Comparison of ENCODE assay signal across 36 cellular contexts in genomic region chr15:55590788-55591187, GRCh38. TPM values are rescaled to one million over a fixed set of nuclear protein-coding genes. Genes with fewer than 3 reads are reported as not detected.
"Had no signal": no experiment of that assay in that cellular context is flagged by ENCODE, and none has a peak within 500 bp of the region (broad histone marks: within the 10 kb centered on the region; RNA-seq: fewer than 3 reads in every experiment).

No MANE protein-coding gene starts in this region.

- H3K4me3 ChIP-seq: adrenal gland, body of pancreas, esophagus squamous epithelium, gastroesophageal sphincter had no signal

- H3K27ac Mint-ChIP-seq: activated CD4-positive, alpha-beta memory T cell treated with anti-CD3 and anti-CD28 coated beads for 36 hours; activated CD4-positive, alpha-beta T cell treated with anti-CD3 and anti-CD28 coated beads for 36 hours; activated CD4-positive, alpha-beta T cell treated with anti-CD3 and anti-CD28 coated beads, Interleukin-2, amount 10 ng/mL, durations not matched to agents 24 days and 14 days; activated CD8-positive, alpha-beta memory T cell treated with anti-CD3 and anti-CD28 coated beads, Interleukin-2, amount 10 ng/mL, durations not matched to agents 7 days and 5 days; activated CD8-positive, alpha-beta T cell treated with anti-CD3 and anti-CD28 coated beads, Interleukin-2, amount 10 ng/mL, durations not matched to agents 7 days and 5 days; activated naive CD4-positive, alpha-beta T cell treated with anti-CD3 and anti-CD28 coated beads for 36 hours; activated naive CD4-positive, alpha-beta T cell treated with anti-CD3 and anti-CD28 coated beads, Interleukin-2, amount 50 U/mL, for 24 hours; activated naive CD8-positive, alpha-beta T cell treated with anti-CD3 and anti-CD28 coated beads for 36 hours; activated naive CD8-positive, alpha-beta T cell treated with anti-CD3 and anti-CD28 coated beads, Interleukin-2, amount 50 U/mL, for 24 hours; activated T-helper 1 cell treated with anti-CD3 and anti-CD28 coated beads, Interleukin-12 subunit alpha, Interleukin-12 subunit beta, Interleukin-2, Interleukin-4 antibody, amounts not matched to agents 30 ng/mL and 10 ng/mL and 1 ng/mL, durations not matched to agents 14 hours and 24 hours and 36 hours; activated T-helper 2 cell treated with anti-CD3 and anti-CD28 coated beads, Interferon-gamma antibody, Interleukin-2, Interleukin-4, amounts not matched to agents 10 μg/mL and 5 μg/mL and 100 μg/mL, durations not matched to agents 14 hours and 24 hours and 36 hours; T-helper 17 cell; T-helper 2 cell treated with Interferon-gamma antibody and Interleukin-4, amounts not matched to agents 5 μg/mL and 100 μg/mL, for 36 hours had no signal

- DNase-seq: activated CD4-positive, alpha-beta memory T cell treated with anti-CD3 and anti-CD28 coated beads for 36 hours; activated CD4-positive, alpha-beta T cell treated with anti-CD3 and anti-CD28 coated beads for 36 hours; activated CD4-positive, alpha-beta T cell treated with anti-CD3 and anti-CD28 coated beads, Interleukin-2, amount 10 ng/mL, durations not matched to agents 24 days and 14 days; activated CD4-positive, CD25-positive, alpha-beta regulatory T cell; activated CD4-positive, CD25-positive, alpha-beta regulatory T cell treated with anti-CD3 and anti-CD28 coated beads, Interleukin-2, amount 50 U/mL, for 72 hours; activated CD8-positive, alpha-beta memory T cell treated with anti-CD3 and anti-CD28 coated beads, Interleukin-2, amount 10 ng/mL, durations not matched to agents 7 days and 5 days; activated CD8-positive, alpha-beta memory T cell treated with anti-CD3 and anti-CD28 coated beads, Interleukin-2, amount 50 U/mL, for 4 hours; activated CD8-positive, alpha-beta T cell treated with anti-CD3 and anti-CD28 coated beads, Interleukin-2, amount 10 ng/mL, durations not matched to agents 7 days and 5 days; activated effector memory CD4-positive, alpha-beta T cell treated with anti-CD3 and anti-CD28 coated beads, Interleukin-2, amount 50 U/mL, for 16 hours; activated naive CD4-positive, alpha-beta T cell treated with anti-CD3 and anti-CD28 coated beads for 36 hours; activated naive CD8-positive, alpha-beta T cell treated with anti-CD3 and anti-CD28 coated beads for 36 hours; activated naive CD8-positive, alpha-beta T cell treated with anti-CD3 and anti-CD28 coated beads, Interleukin-2, amount 50 U/mL, for 24 hours; activated T-cell treated with anti-CD3 and anti-CD28 coated beads, Interleukin-2, amount 50 U/mL, for 1 hour; activated T-cell treated with anti-CD3 and anti-CD28 coated beads, Interleukin-2, amount 50 U/mL, for 48 hours; adrenal gland; amygdala; aorta; body of pancreas; caudate nucleus; cortex of kidney; dermis blood vessel endothelial cell; effector CD4-positive, alpha-beta T cell; esophagus squamous epithelium; foreskin melanocyte; T-helper 1 cell; T-helper 17 cell; T1000 had no signal

- H3K27ac ChIP-seq: adrenal gland, body of pancreas, epithelial cell of prostate, esophagus squamous epithelium, gastroesophageal sphincter had no signal

- ATAC-seq: activated CD4-positive, alpha-beta T cell treated with anti-CD3 and anti-CD28 coated beads for 36 hours; activated CD8-positive, alpha-beta memory T cell treated with anti-CD3 and anti-CD28 coated beads, Interleukin-2, amount 10 ng/mL, durations not matched to agents 7 days and 5 days; activated CD8-positive, alpha-beta T cell treated with anti-CD3 and anti-CD28 coated beads, Interleukin-2, amount 10 ng/mL, durations not matched to agents 7 days and 5 days; activated naive CD8-positive, alpha-beta T cell treated with anti-CD3 and anti-CD28 coated beads, Interleukin-2, amount 50 U/mL, for 24 hours; body of pancreas; gastroesophageal sphincter; T-helper 17 cell had no signal

- H3K4me1 Mint-ChIP-seq: activated naive CD4-positive, alpha-beta T cell treated with anti-CD3 and anti-CD28 coated beads, Interleukin-2, amount 50 U/mL, for 24 hours; activated naive CD8-positive, alpha-beta T cell treated with anti-CD3 and anti-CD28 coated beads for 36 hours; T-helper 17 cell had no signal

- H3K9me3 Mint-ChIP-seq: activated CD4-positive, alpha-beta memory T cell treated with anti-CD3 and anti-CD28 coated beads for 36 hours; activated naive CD4-positive, alpha-beta T cell treated with anti-CD3 and anti-CD28 coated beads for 36 hours; activated naive CD4-positive, alpha-beta T cell treated with anti-CD3 and anti-CD28 coated beads, Interleukin-2, amount 50 U/mL, for 24 hours; activated naive CD8-positive, alpha-beta T cell treated with anti-CD3 and anti-CD28 coated beads, Interleukin-2, amount 50 U/mL, for 24 hours; activated T-helper 2 cell treated with anti-CD3 and anti-CD28 coated beads, Interferon-gamma antibody, Interleukin-2, Interleukin-4, amounts not matched to agents 10 μg/mL and 5 μg/mL and 100 μg/mL, durations not matched to agents 14 hours and 24 hours and 36 hours; T-helper 2 cell treated with Interferon-gamma antibody and Interleukin-4, amounts not matched to agents 5 μg/mL and 100 μg/mL, for 36 hours had no signal

- H3K4me3 Mint-ChIP-seq: activated CD4-positive, alpha-beta memory T cell treated with anti-CD3 and anti-CD28 coated beads for 36 hours; activated CD4-positive, alpha-beta T cell treated with anti-CD3 and anti-CD28 coated beads for 36 hours; activated CD4-positive, alpha-beta T cell treated with anti-CD3 and anti-CD28 coated beads, Interleukin-2, amount 10 ng/mL, durations not matched to agents 24 days and 14 days; activated CD8-positive, alpha-beta memory T cell treated with anti-CD3 and anti-CD28 coated beads, Interleukin-2, amount 10 ng/mL, durations not matched to agents 7 days and 5 days; activated CD8-positive, alpha-beta T cell treated with anti-CD3 and anti-CD28 coated beads, Interleukin-2, amount 10 ng/mL, durations not matched to agents 7 days and 5 days; activated naive CD4-positive, alpha-beta T cell treated with anti-CD3 and anti-CD28 coated beads for 36 hours; activated naive CD4-positive, alpha-beta T cell treated with anti-CD3 and anti-CD28 coated beads, Interleukin-2, amount 50 U/mL, for 24 hours; activated naive CD8-positive, alpha-beta T cell treated with anti-CD3 and anti-CD28 coated beads for 36 hours; activated naive CD8-positive, alpha-beta T cell treated with anti-CD3 and anti-CD28 coated beads, Interleukin-2, amount 50 U/mL, for 24 hours; activated T-helper 1 cell treated with anti-CD3 and anti-CD28 coated beads, Interleukin-12 subunit alpha, Interleukin-12 subunit beta, Interleukin-2, Interleukin-4 antibody, amounts not matched to agents 30 ng/mL and 10 ng/mL and 1 ng/mL, durations not matched to agents 14 hours and 24 hours and 36 hours; T-helper 17 cell; T-helper 2 cell treated with Interferon-gamma antibody and Interleukin-4, amounts not matched to agents 5 μg/mL and 100 μg/mL, for 36 hours had no signal

- H3K27me3 ChIP-seq: adrenal gland, body of pancreas, gastroesophageal sphincter had no signal

- FAIRE-seq: colon, endometrium, endothelial cell of umbilical vein had no signal

- H3K36me3 ChIP-seq: adrenal gland, esophagus squamous epithelium, gastroesophageal sphincter had no signal

- H3K36me3 Mint-ChIP-seq: activated CD4-positive, alpha-beta memory T cell treated with anti-CD3 and anti-CD28 coated beads for 36 hours; activated CD8-positive, alpha-beta memory T cell treated with anti-CD3 and anti-CD28 coated beads, Interleukin-2, amount 10 ng/mL, durations not matched to agents 7 days and 5 days; activated naive CD4-positive, alpha-beta T cell treated with anti-CD3 and anti-CD28 coated beads, Interleukin-2, amount 50 U/mL, for 24 hours; activated naive CD8-positive, alpha-beta T cell treated with anti-CD3 and anti-CD28 coated beads for 36 hours had no signal

- H3K9me3 ChIP-seq: adrenal gland, body of pancreas, esophagus squamous epithelium, gastroesophageal sphincter had no signal

RNA-seq across cellular contexts. Expression of gene PYGO1, which starts 2.6 kb away (rescaled TPM):
- total RNA-seq: activated CD4-positive, alpha-beta memory T cell treated with anti-CD3 and anti-CD28 coated beads for 36 hours; activated CD4-positive, alpha-beta T cell treated with anti-CD3 and anti-CD28 coated beads for 36 hours; activated CD4-positive, alpha-beta T cell treated with anti-CD3 and anti-CD28 coated beads, Interleukin-2, amount 10 ng/mL, durations not matched to agents 24 days and 14 days; activated CD8-positive, alpha-beta memory T cell treated with anti-CD3 and anti-CD28 coated beads, Interleukin-2, amount 10 ng/mL, durations not matched to agents 7 days and 5 days; activated CD8-positive, alpha-beta T cell treated with anti-CD3 and anti-CD28 coated beads, Interleukin-2, amount 10 ng/mL, durations not matched to agents 7 days and 5 days; activated naive CD4-positive, alpha-beta T cell treated with anti-CD3 and anti-CD28 coated beads for 36 hours; activated naive CD8-positive, alpha-beta T cell treated with anti-CD3 and anti-CD28 coated beads for 36 hours; activated T-helper 1 cell treated with anti-CD3 and anti-CD28 coated beads, Interleukin-12 subunit alpha, Interleukin-12 subunit beta, Interleukin-2, Interleukin-4 antibody, amounts not matched to agents 30 ng/mL and 10 ng/mL and 1 ng/mL, durations not matched to agents 14 hours and 24 hours and 36 hours; T-helper 17 cell had no signal
